8 cellular contexts compared by ENCODE assay signal in genomic region chr9:32526042-32526706, GRCh38. TPM values are rescaled to one million over a fixed set of nuclear protein-coding genes. Genes with fewer than 3 reads are reported as not detected.
DNase-seq lines count a peak whose midpoint lies in the region; ATAC-seq and TF ChIP-seq lines count a peak whose summit lies in the region.

TSS of gene RIGI (minus strand) at chr9:32526196. CDS start at chr9:32526166, 30 bp downstream.

- DNase-seq in Caki2 (ENCODE audit: low read depth) = peak; percentile 89
- DNase-seq in HT1080 (ENCODE audit: low read depth) = peak; percentile 92
- peak; percentile 57 for DNase-seq in NOMO-1 treated with dmso at 0.1 percent for 144 hours (lab: John Stamatoyannopoulos, UW; ENCODE audit: unreplicated experiment)
- peak; percentile 69 for DNase-seq in activated T-cell treated with anti-CD3 and anti-CD28 coated beads for 1 hour (ENCODE audit: low read depth)
- peak; percentile 95 for DNase-seq in epithelial cell of esophagus (ENCODE audit: low read depth)
- peak; percentile 93 for DNase-seq in mucosa of gallbladder (ENCODE audit: low spot score)
- DNase-seq in stimulated activated CD8-positive, alpha-beta memory T cell treated with anti-CD3 and anti-CD28 coated beads, Interleukin-4, amount 100 ng/mL, for 4 hours (ENCODE audit: low read depth in 2 of 2, low spot score in 1 of 2) = peak; percentile 69 to 72

- peak; percentile 67 for TF ChIP-seq CTCF in epithelial cell of esophagus (IDR thresholded peaks at IDR 0.05; ENCODE audit: insufficient read depth, low read depth, low read length, missing control alignments)

- in situ Hi-C loops in Caki2 (cut with HindIII; ENCODE audit: low pct_unique_long_range_greater_than_20kb, low sequenced_read_pairs) = no loop called here

- peak within 1 kb of the TSS; percentile 52 for H3K4me3 ChIP-seq in epithelial cell of esophagus (ENCODE audit: low read length)

- ATAC-seq in GM21360 (IDR thresholded peaks at IDR 0.05; ENCODE audit: unreplicated experiment) = peak; percentile 75

RNA-seq across cellular contexts. Expression of gene RIGI, which starts in this region (rescaled TPM):
- 2.8 and 5.8 TPM in 2 replicates for total RNA-seq in Caki2 (2014; rRNA removed; shearing (Covaris generic); ENCODE audit: low replicate concordance)
- 7.3 TPM in 2 replicates for total RNA-seq in HT1080 (2014; rRNA removed; shearing (Covaris generic))
- 5.1 and 6.0 TPM in 2 replicates for polyA plus RNA-seq in HT1080 (2015; cell fraction: cytosol; rRNA removed)
- 14.6 and 15.9 TPM in 2 replicates for polyA plus RNA-seq in HT1080 (2015; cell fraction: nucleus; rRNA removed)
- total RNA-seq in mucosa of gallbladder = 9.4 TPM

Comparison
In these comparisons a context has a peak if more than half of its experiments do, and no peak if none do; other contexts are left out.
1. Peak in every context shown above with its lines: DNase-seq, ATAC-seq and H3K4me3 ChIP-seq.